ENCODE assay signal across 27 cellular contexts in genomic region chr1:76727520-76727919, GRCh38.
"Had no signal": no experiment of that assay in that cellular context is flagged by ENCODE, and none has a peak within 500 bp of the region (broad histone marks: within the 10 kb centered on the region; RNA-seq: fewer than 3 reads in every experiment).

No MANE protein-coding gene starts in this region.

- ATAC-seq: activated CD8-positive, alpha-beta memory T cell treated with anti-CD3 and anti-CD28 coated beads, Interleukin-2, amount 10 ng/mL, durations not matched to agents 7 days and 5 days; body of pancreas; K562 had no signal

- H3K4me1 Mint-ChIP-seq: activated CD4-positive, alpha-beta memory T cell treated with anti-CD3 and anti-CD28 coated beads, Interleukin-2, amount 10 ng/mL, durations not matched to agents 7 days and 5 days; activated CD8-positive, alpha-beta memory T cell treated with anti-CD3 and anti-CD28 coated beads, Interleukin-2, amount 10 ng/mL, durations not matched to agents 7 days and 5 days; activated naive CD4-positive, alpha-beta T cell treated with anti-CD3 and anti-CD28 coated beads, Interleukin-2, amount 50 U/mL, for 24 hours; activated naive CD8-positive, alpha-beta T cell treated with anti-CD3 and anti-CD28 coated beads, Interleukin-2, amount 10 ng/mL, durations not matched to agents 7 days and 5 days had no signal

- H3K27me3 ChIP-seq: ascending aorta, body of pancreas, breast epithelium, SJCRH30 had no signal

- H3K27ac Mint-ChIP-seq: activated CD4-positive, alpha-beta memory T cell treated with anti-CD3 and anti-CD28 coated beads, Interleukin-2, amount 10 ng/mL, durations not matched to agents 7 days and 5 days; activated CD8-positive, alpha-beta memory T cell treated with anti-CD3 and anti-CD28 coated beads, Interleukin-2, amount 10 ng/mL, durations not matched to agents 7 days and 5 days; activated naive CD4-positive, alpha-beta T cell treated with anti-CD3 and anti-CD28 coated beads, Interleukin-2, amount 50 U/mL, for 24 hours; activated naive CD8-positive, alpha-beta T cell treated with anti-CD3 and anti-CD28 coated beads, Interleukin-2, amount 10 ng/mL, durations not matched to agents 7 days and 5 days had no signal

- H3K9me3 ChIP-seq: ascending aorta, body of pancreas, breast epithelium, SJCRH30 had no signal

- H3K27ac ChIP-seq: ascending aorta, body of pancreas, breast epithelium, SJCRH30, SK-N-MC, WERI-Rb-1 had no signal

- H3K36me3 ChIP-seq: ascending aorta, breast epithelium, SJCRH30, WERI-Rb-1 had no signal

- FAIRE-seq: K562 had no signal

- H3K4me3 Mint-ChIP-seq: activated CD4-positive, alpha-beta memory T cell treated with anti-CD3 and anti-CD28 coated beads, Interleukin-2, amount 10 ng/mL, durations not matched to agents 7 days and 5 days; activated CD8-positive, alpha-beta memory T cell treated with anti-CD3 and anti-CD28 coated beads, Interleukin-2, amount 10 ng/mL, durations not matched to agents 7 days and 5 days; activated naive CD4-positive, alpha-beta T cell treated with anti-CD3 and anti-CD28 coated beads, Interleukin-2, amount 50 U/mL, for 24 hours; activated naive CD8-positive, alpha-beta T cell treated with anti-CD3 and anti-CD28 coated beads, Interleukin-2, amount 10 ng/mL, durations not matched to agents 7 days and 5 days had no signal

- H3K36me3 Mint-ChIP-seq: activated CD8-positive, alpha-beta memory T cell treated with anti-CD3 and anti-CD28 coated beads, Interleukin-2, amount 10 ng/mL, durations not matched to agents 7 days and 5 days; activated naive CD4-positive, alpha-beta T cell treated with anti-CD3 and anti-CD28 coated beads, Interleukin-2, amount 50 U/mL, for 24 hours; activated naive CD8-positive, alpha-beta T cell treated with anti-CD3 and anti-CD28 coated beads, Interleukin-2, amount 10 ng/mL, durations not matched to agents 7 days and 5 days had no signal

- H3K4me3 ChIP-seq: ascending aorta, body of pancreas, breast epithelium, K562, SJCRH30, SK-N-MC had no signal

- H3K9me3 Mint-ChIP-seq: activated CD4-positive, alpha-beta memory T cell treated with anti-CD3 and anti-CD28 coated beads, Interleukin-2, amount 10 ng/mL, durations not matched to agents 7 days and 5 days; activated naive CD4-positive, alpha-beta T cell treated with anti-CD3 and anti-CD28 coated beads, Interleukin-2, amount 50 U/mL, for 24 hours; activated naive CD8-positive, alpha-beta T cell treated with anti-CD3 and anti-CD28 coated beads, Interleukin-2, amount 10 ng/mL, durations not matched to agents 7 days and 5 days had no signal

- H3K27me3 Mint-ChIP-seq: activated CD4-positive, alpha-beta memory T cell treated with anti-CD3 and anti-CD28 coated beads, Interleukin-2, amount 10 ng/mL, durations not matched to agents 7 days and 5 days; activated CD8-positive, alpha-beta memory T cell treated with anti-CD3 and anti-CD28 coated beads, Interleukin-2, amount 10 ng/mL, durations not matched to agents 7 days and 5 days; activated naive CD4-positive, alpha-beta T cell treated with anti-CD3 and anti-CD28 coated beads, Interleukin-2, amount 50 U/mL, for 24 hours; activated naive CD8-positive, alpha-beta T cell treated with anti-CD3 and anti-CD28 coated beads, Interleukin-2, amount 10 ng/mL, durations not matched to agents 7 days and 5 days had no signal

- H3K4me1 ChIP-seq: ascending aorta, body of pancreas, breast epithelium, SJCRH30 had no signal

- DNase-seq: activated CD4-positive, alpha-beta memory T cell treated with anti-CD3 and anti-CD28 coated beads, Interleukin-2, amount 10 ng/mL, durations not matched to agents 7 days and 5 days; activated CD4-positive, alpha-beta T cell treated with anti-CD3 and anti-CD28 coated beads for 1 hour; activated CD4-positive, alpha-beta T cell treated with anti-CD3 and anti-CD28 coated beads for 48 hours; activated CD4-positive, CD25-positive, alpha-beta regulatory T cell; activated CD8-positive, alpha-beta memory T cell treated with anti-CD3 and anti-CD28 coated beads for 24 hours; activated CD8-positive, alpha-beta memory T cell treated with anti-CD3 and anti-CD28 coated beads, Interleukin-2, amount 10 ng/mL, durations not matched to agents 7 days and 5 days; activated CD8-positive, alpha-beta memory T cell treated with anti-CD3 and anti-CD28 coated beads, Interleukin-2, amount 50 U/mL, for 48 hours; activated effector memory CD4-positive, alpha-beta T cell treated with Interleukin-2 at 50 U/mL for 16 hours; activated naive CD8-positive, alpha-beta T cell treated with anti-CD3 and anti-CD28 coated beads, Interleukin-2, amount 10 ng/mL, durations not matched to agents 7 days and 5 days; activated T-cell treated with anti-CD3 and anti-CD28 coated beads, Interleukin-2, amount 50 U/mL, for 48 hours; body of pancreas; NCI-H1092 treated with DMSO at 0.1 percent for 48 hours; NCI-H1417 treated with DMSO at 0.1 percent for 48 hours; NCI-H187 treated with DMSO at 0.1 percent for 48 hours; NCI-H2081; NCI-H345; NCI-H526; NCI-H748 treated with DMSO at 0.1 percent for 48 hours; SHP77; SJCRH30; T1000; WERI-Rb-1 had no signal
